In genomic region chr15:31369716-31370115, GRCh38 we compare ENCODE assay signal across 14 cellular contexts. TPM values are rescaled to one million over a fixed set of nuclear protein-coding genes. Genes with fewer than 3 reads are reported as not detected.
DNase-seq lines count a peak whose midpoint lies in the region; ATAC-seq and TF ChIP-seq lines count a peak whose summit lies in the region.
"Had no signal": no experiment of that assay in that cellular context is flagged by ENCODE, and none has a peak within 500 bp of the region (broad histone marks: within the 10 kb centered on the region; RNA-seq: fewer than 3 reads in every experiment).

No MANE protein-coding gene starts in this region.

- no peak for TF ChIP-seq CTCF in gastroesophageal sphincter (IDR thresholded peaks at IDR 0.05)

- 85 to 100% methylated on average over 1 of the region's 1 CpG for WGBS in gastroesophageal sphincter (ENCODE audit: low coverage in 1 of 2), 2 donors
- 85% methylated on average over 1 of the region's 1 CpG for WGBS in thymus

- no peak for DNase-seq in activated T-cell treated with anti-CD3 and anti-CD28 coated beads, Interleukin-2, amount 50 U/mL, for 72 hours
- DNase-seq in activated T-cell treated with anti-CD3 and anti-CD28 coated beads, Interleukin-2, amount 50 U/mL, for 4 hours, result no peak
- DNase-seq in SK-N-DZ (ENCODE audit: low spot score), result peak; percentile 71
- DNase-seq in NCI-H524 (lab: John Stamatoyannopoulos, UW), result no peak
- no peak for DNase-seq in hepatic stellate cell (ENCODE audit: low spot score)
- DNase-seq: ACHN, KG1, NCI-H146, SIG-M5 had no signal

- H3K36me3 Mint-ChIP-seq in activated T-cell treated with anti-CD3 and anti-CD28 coated beads, Interleukin-2, amount 50 U/mL, for 72 hours (ENCODE audit: insufficient read depth in 2 of 2), result peaks cover 11 to 31% of the 10 kb centered on the region in 2 donors
- H3K36me3 Mint-ChIP-seq in activated T-cell treated with anti-CD3 and anti-CD28 coated beads, Interleukin-2, amount 50 U/mL, for 4 hours (ENCODE audit: insufficient read depth), result peaks cover 8% of the 10 kb centered on the region

- H3K4me1 Mint-ChIP-seq in activated T-cell treated with anti-CD3 and anti-CD28 coated beads, Interleukin-2, amount 50 U/mL, for 72 hours (ENCODE audit: low read depth), result peaks cover 73% of the 10 kb centered on the region
- peaks cover 77% of the 10 kb centered on the region for H3K4me1 Mint-ChIP-seq in activated T-cell treated with anti-CD3 and anti-CD28 coated beads, Interleukin-2, amount 50 U/mL, for 4 hours (ENCODE audit: low read depth)

- TF ChIP-seq POLR2A in gastroesophageal sphincter (IDR thresholded peaks at IDR 0.05), result no peak

- no peaks in the 10 kb centered on the region for H3K9me3 ChIP-seq in gastroesophageal sphincter
- H3K9me3 ChIP-seq in thymus (ENCODE audit: control insufficient read depth), result no peaks in the 10 kb centered on the region
- H3K9me3 ChIP-seq: thoracic aorta had no signal

- peaks cover 0 to 2% of the 10 kb centered on the region in 2 donors for H3K9me3 Mint-ChIP-seq in activated T-cell treated with anti-CD3 and anti-CD28 coated beads, Interleukin-2, amount 50 U/mL, for 72 hours
- peaks cover 6% of the 10 kb centered on the region for H3K9me3 Mint-ChIP-seq in activated T-cell treated with anti-CD3 and anti-CD28 coated beads, Interleukin-2, amount 50 U/mL, for 4 hours
- H3K9me3 Mint-ChIP-seq: neural crest cell had no signal

- H3K27me3 Mint-ChIP-seq in activated T-cell treated with anti-CD3 and anti-CD28 coated beads, Interleukin-2, amount 50 U/mL, for 72 hours (ENCODE audit: low read depth), result no peaks in the 10 kb centered on the region
- no peaks in the 10 kb centered on the region for H3K27me3 Mint-ChIP-seq in activated T-cell treated with anti-CD3 and anti-CD28 coated beads, Interleukin-2, amount 50 U/mL, for 4 hours (ENCODE audit: low read depth)

- no peak for TF ChIP-seq EP300 in gastroesophageal sphincter (IDR thresholded peaks at IDR 0.05)

- ATAC-seq in activated T-cell treated with anti-CD3 and anti-CD28 coated beads, Interleukin-2, amount 50 U/mL, for 72 hours (replicated peaks in 1 of 2), result no peak
- no peak for ATAC-seq in activated T-cell treated with anti-CD3 and anti-CD28 coated beads, Interleukin-2, amount 50 U/mL, for 4 hours
- ATAC-seq in gastroesophageal sphincter, result no peak
- no peak for ATAC-seq in HG02678 (IDR thresholded peaks at IDR 0.05; ENCODE audit: unreplicated experiment)

- peak overlapping the region in 3 of 4 donors; percentile 34 to 96 (median 95) for H3K27ac ChIP-seq in gastroesophageal sphincter
- H3K27ac ChIP-seq in thymus (ENCODE audit: low read depth), result peak overlapping the region; percentile 85
- H3K27ac ChIP-seq: thoracic aorta had no signal

- H3K27me3 ChIP-seq in gastroesophageal sphincter (no peaks in the 10 kb centered on the region), thymus (ENCODE audit: control insufficient read depth, insufficient read depth) (no peaks in the 10 kb centered on the region)

- H3K4me3 ChIP-seq in gastroesophageal sphincter (no peak overlapping the region), thymus (ENCODE audit: low read length) (peak overlapping the region; percentile 9)
- H3K4me3 ChIP-seq: thoracic aorta had no signal

- H3K36me3 ChIP-seq in gastroesophageal sphincter (peaks cover 0 to 29% of the 10 kb centered on the region in 2 donors), thymus (ENCODE audit: control insufficient read depth, insufficient read depth) (peaks cover 49% of the 10 kb centered on the region)

- H3K4me3 Mint-ChIP-seq in activated T-cell treated with anti-CD3 and anti-CD28 coated beads, Interleukin-2, amount 50 U/mL, for 72 hours, result peak overlapping the region; percentile 55 to 61
- no peak overlapping the region for H3K4me3 Mint-ChIP-seq in activated T-cell treated with anti-CD3 and anti-CD28 coated beads, Interleukin-2, amount 50 U/mL, for 4 hours
- H3K4me3 Mint-ChIP-seq: neural crest cell had no signal

- peaks cover 9 to 97% (median 65%) of the 10 kb centered on the region in 3 donors for H3K4me1 ChIP-seq in gastroesophageal sphincter
- H3K4me1 ChIP-seq in thymus (ENCODE audit: control insufficient read depth, insufficient read depth, low read length), result peaks cover 43% of the 10 kb centered on the region

- H3K27ac Mint-ChIP-seq in activated T-cell treated with anti-CD3 and anti-CD28 coated beads, Interleukin-2, amount 50 U/mL, for 72 hours, result peak overlapping the region; percentile 82

RNA-seq across cellular contexts. Expression of gene KLF13, which starts 43.1 kb away (rescaled TPM):
- 100 to 1,000 TPM; 260 to 273 TPM for total RNA-seq in activated T-cell treated with anti-CD3 and anti-CD28 coated beads, Interleukin-2, amount 50 U/mL, for 72 hours
- 10 to 100 TPM; 75.0 to 82.8 (median 81.8) TPM for total RNA-seq in activated T-cell treated with anti-CD3 and anti-CD28 coated beads, Interleukin-2, amount 50 U/mL, for 4 hours
- polyA plus RNA-seq in SK-N-DZ (2014; cell fraction: cytosol; rRNA removed), result 65.3 and 76.1 TPM in 2 replicates
- 26.8 and 37.7 TPM in 2 replicates for polyA plus RNA-seq in SK-N-DZ (2014; cell fraction: nucleus; rRNA removed)
- 100 to 1,000 TPM in 1 of 4 donors, 10 to 100 TPM in 3; 49.7 to 106 (median 76.1) TPM for total RNA-seq in gastroesophageal sphincter
- 107 TPM for polyA plus RNA-seq in thymus
